Comparison of ENCODE assay signal across 9 cellular contexts in the genomic region with DNA sequence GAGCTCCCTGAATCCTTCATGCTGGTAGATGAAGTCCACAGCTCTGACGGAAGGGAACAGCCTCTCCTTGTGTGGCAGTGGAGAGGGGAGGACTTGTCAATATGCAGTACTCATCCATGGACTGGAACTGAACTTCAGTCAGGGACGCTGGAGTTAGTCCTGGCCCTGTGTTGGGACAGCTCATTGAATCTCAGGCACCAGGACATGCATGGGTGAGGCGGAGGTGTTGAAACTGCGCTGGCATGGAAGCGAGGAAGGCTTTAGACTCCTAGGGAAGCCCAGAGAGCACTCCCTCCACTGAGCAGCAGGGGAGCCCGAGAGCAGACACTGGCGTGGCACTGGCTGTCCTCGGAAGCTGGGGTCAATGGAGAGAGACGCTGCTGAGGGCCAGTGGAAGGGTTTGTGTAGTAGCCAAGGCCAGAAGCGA.
DNase-seq lines count a peak whose midpoint lies in the region; ATAC-seq and TF ChIP-seq lines count a peak whose summit lies in the region.
"Had no signal": no experiment of that assay in that cellular context is flagged by ENCODE, and none has a peak within 500 bp of the region (broad histone marks: within the 10 kb centered on the region; RNA-seq: fewer than 3 reads in every experiment).

No MANE protein-coding gene starts in this region.

- TF ChIP-seq CTCF in GM12874 (IDR thresholded peaks at IDR 0.05; ENCODE audit: insufficient read depth, low read depth, low read length) (peak; percentile 68), OCI-LY1 (IDR thresholded peaks at IDR 0.05; ENCODE audit: low read length) (peak; percentile 50), foreskin keratinocyte (conservative IDR thresholded peaks at IDR 0.05) (peak; percentile 38), sigmoid colon (IDR thresholded peaks at IDR 0.05) (no peak)

- intact Hi-C loops in sigmoid colon (cut with DNase I), result no loop called here

- no peak overlapping the region for H3K4me2 ChIP-seq in OCI-LY1 (ENCODE audit: low read length)

- H3K9ac ChIP-seq in OCI-LY1 (ENCODE audit: low read length), result no peak overlapping the region

- no peak for TF ChIP-seq POLR2A in sigmoid colon (IDR thresholded peaks at IDR 0.05)

- WGBS in sigmoid colon, 2 donors, result 41 to 61% methylated on average over 10 of the region's 10 CpGs

- H3K4me1 ChIP-seq in OCI-LY1 (ENCODE audit: insufficient read depth, low read length, severe bottlenecking) (no peaks in the 10 kb centered on the region), foreskin keratinocyte (peaks cover 6% of the 10 kb centered on the region), sigmoid colon (no peaks in the 10 kb centered on the region)

- no peak for TF ChIP-seq EP300 in sigmoid colon (IDR thresholded peaks at IDR 0.05)

- H3K9me2 ChIP-seq in OCI-LY1 (ENCODE audit: low read depth, low read length), result no peaks in the 10 kb centered on the region

- H3K9me3 ChIP-seq in OCI-LY1 (ENCODE audit: low read length) (no peaks in the 10 kb centered on the region), sigmoid colon (peaks cover 0 to 2% (median 0%) of the 10 kb centered on the region in 4 donors)

- no peaks in the 10 kb centered on the region for H3K36me3 ChIP-seq in OCI-LY1 (ENCODE audit: insufficient read depth, low read length)
- H3K36me3 ChIP-seq in sigmoid colon, result no peaks in the 10 kb centered on the region

- ATAC-seq in foreskin keratinocyte, result peak; percentile 52
- no peak for ATAC-seq in HG02798 (IDR thresholded peaks at IDR 0.05; ENCODE audit: poor library complexity, unreplicated experiment)

- H3K79me2 ChIP-seq in OCI-LY1 (ENCODE audit: insufficient read depth, low read length), result no peaks in the 10 kb centered on the region

- H3K27me3 ChIP-seq in OCI-LY1 (ENCODE audit: insufficient read depth, low read length), result no peaks in the 10 kb centered on the region
- H3K27me3 ChIP-seq in foreskin keratinocyte, result no peaks in the 10 kb centered on the region
- peaks cover 0 to 2% (median 0%) of the 10 kb centered on the region in 3 donors for H3K27me3 ChIP-seq in sigmoid colon

- H4K20me1 ChIP-seq in OCI-LY1 (ENCODE audit: insufficient read depth, low read length), result no peaks in the 10 kb centered on the region

- no peaks in the 10 kb centered on the region for H3F3A ChIP-seq in OCI-LY1 (ENCODE audit: insufficient read depth, low read length)

- DNase-seq in foreskin keratinocyte (no peak), retina (peak; percentile 14), UCSD-AML1 (lab: John Stamatoyannopoulos, UW; ENCODE audit: unreplicated experiment) (no peak), sigmoid colon (no peak)
- DNase-seq: activated CD4-positive, alpha-beta T cell treated with anti-CD3 and anti-CD28 coated beads for 4 hours; NCI-H1694 had no signal

- no peak overlapping the region for H2AFZ ChIP-seq in OCI-LY1 (ENCODE audit: low read length)

- H3K27ac ChIP-seq in OCI-LY1 (ENCODE audit: low read depth, low read length, poor library complexity, severe bottlenecking), result no peak overlapping the region
- no peak overlapping the region for H3K27ac ChIP-seq in foreskin keratinocyte
- H3K27ac ChIP-seq in sigmoid colon, result no peak overlapping the region

- no peak overlapping the region for H3K4me3 ChIP-seq in OCI-LY1 (ENCODE audit: low read depth, low read length, poor library complexity, severe bottlenecking)
- H3K4me3 ChIP-seq in sigmoid colon, result no peak overlapping the region

Comparison
In these comparisons a context has a peak if more than half of its experiments do, and no peak if none do; other contexts are left out.
1. CTCF ChIP-seq: peak in GM12874 (single experiment), OCI-LY1 (single experiment) and foreskin keratinocyte (single experiment); none in sigmoid colon (0 of 4).